14 cellular contexts compared by ENCODE assay signal in the genomic region with DNA sequence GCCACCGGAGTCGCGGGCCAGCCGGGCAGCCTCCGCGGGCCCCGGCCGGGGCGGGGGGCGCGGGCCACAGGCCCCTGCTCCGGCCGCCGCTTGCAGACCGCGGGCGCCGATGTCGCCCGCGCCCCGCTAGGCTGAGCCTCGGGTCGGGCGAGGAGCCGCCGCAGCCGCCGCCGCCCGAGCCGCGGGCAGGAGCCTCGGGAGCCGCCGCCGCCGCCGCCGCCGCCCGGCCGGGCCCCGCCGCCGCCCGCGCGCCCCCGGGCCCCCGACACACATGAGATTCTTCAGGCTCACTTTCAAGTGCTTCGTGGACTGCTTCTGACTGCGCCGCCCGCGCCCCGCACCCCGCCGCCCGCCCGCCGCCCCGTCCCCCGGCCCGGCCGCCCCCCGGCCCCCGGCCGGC. TPM values are rescaled to one million over a fixed set of nuclear protein-coding genes. Genes with fewer than 3 reads are reported as not detected.
A peak's percentile ranks its signal among the peaks of the same experiment; 100 is the strongest.
DNase-seq lines count a peak whose midpoint lies in the region; ATAC-seq and FAIRE-seq lines count a peak whose summit lies in the region.
"Had no signal": no experiment of that assay in that cellular context is flagged by ENCODE, and none has a peak within 500 bp of the region (broad histone marks: within the 10 kb centered on the region; RNA-seq: fewer than 3 reads in every experiment).

No MANE protein-coding gene starts in this region.

- H3K9me3 Mint-ChIP-seq in activated CD8-positive, alpha-beta memory T cell treated with anti-CD3 and anti-CD28 coated beads, Interleukin-2, amount 10 ng/mL, durations not matched to agents 7 days and 5 days (ENCODE audit: low read depth) = no peaks in the 10 kb centered on the region

- CTCF ChIA-PET in activated CD8-positive, alpha-beta memory T cell treated with anti-CD3 and anti-CD28 coated beads, Interleukin-2, amount 10 ng/mL, durations not matched to agents 7 days and 5 days (lab: Charles Lee) = interaction anchor here (1.4 kb wide), 1 partner anchor 75 kb away, joined by 3 read pairs; no protein-coding TSS in a partner anchor

- H3K27me3 ChIP-seq in ectodermal cell (ENCODE audit: control insufficient read depth, insufficient read depth, low read length, poor library complexity, severe bottlenecking) (no peaks in the 10 kb centered on the region), small intestine (ENCODE audit: control insufficient read depth in 2 of 2, insufficient read depth in 2 of 2, low read length in 2 of 2) (no peaks in the 10 kb centered on the region)

- H3K27ac ChIP-seq in ectodermal cell (ENCODE audit: insufficient read depth, low read depth, low read length, poor library complexity, severe bottlenecking) (no peak overlapping the region), small intestine (ENCODE audit: low read depth in 1 of 2, low read length in 1 of 2) (no peak overlapping the region)
- H3K27ac ChIP-seq: PC-9 had no signal

- H3K9me3 ChIP-seq in ectodermal cell (ENCODE audit: control insufficient read depth, low read length) (no peaks in the 10 kb centered on the region), small intestine (ENCODE audit: control insufficient read depth, low read depth) (no peaks in the 10 kb centered on the region)

- no peaks in the 10 kb centered on the region for H3K36me3 Mint-ChIP-seq in activated CD8-positive, alpha-beta memory T cell treated with anti-CD3 and anti-CD28 coated beads, Interleukin-2, amount 10 ng/mL, durations not matched to agents 7 days and 5 days

- peak overlapping the region; percentile 47 for H3K4me3 ChIP-seq in ectodermal cell (ENCODE audit: insufficient read depth, low read depth, low read length)
- H3K4me3 ChIP-seq in small intestine (ENCODE audit: low read depth in 1 of 2, low read length in 2 of 2) = peak overlapping the region; percentile 41 to 71

- WGBS in ectodermal cell, 2 experiments = 0 to 1% methylated on average over 69 of the region's 69 CpGs
- 1 to 62% methylated on average over 6 to 69 of the region's 69 CpGs; no CpG with 5 or more reads in 1 of the 3 donors for WGBS in small intestine, 3 donors

- H3K27me3 Mint-ChIP-seq in activated CD8-positive, alpha-beta memory T cell treated with anti-CD3 and anti-CD28 coated beads, Interleukin-2, amount 10 ng/mL, durations not matched to agents 7 days and 5 days = peaks cover 15% of the 10 kb centered on the region

- ATAC-seq in activated CD8-positive, alpha-beta memory T cell treated with anti-CD3 and anti-CD28 coated beads, Interleukin-2, amount 10 ng/mL, durations not matched to agents 7 days and 5 days = peak; percentile 27
- peak; percentile 21 for ATAC-seq in HG03432 (IDR thresholded peaks at IDR 0.05; ENCODE audit: unreplicated experiment)

- H3K36me3 ChIP-seq in ectodermal cell (ENCODE audit: control insufficient read depth, insufficient read depth, low read length) (no peaks in the 10 kb centered on the region), small intestine (ENCODE audit: control insufficient read depth in 2 of 2, insufficient read depth in 2 of 2, low read length in 2 of 2) (no peaks in the 10 kb centered on the region)

- no peak overlapping the region for H3K4me3 Mint-ChIP-seq in activated CD8-positive, alpha-beta memory T cell treated with anti-CD3 and anti-CD28 coated beads, Interleukin-2, amount 10 ng/mL, durations not matched to agents 7 days and 5 days

- H3K4me1 Mint-ChIP-seq in activated CD8-positive, alpha-beta memory T cell treated with anti-CD3 and anti-CD28 coated beads, Interleukin-2, amount 10 ng/mL, durations not matched to agents 7 days and 5 days = no peaks in the 10 kb centered on the region

- H3K27ac Mint-ChIP-seq in activated CD8-positive, alpha-beta memory T cell treated with anti-CD3 and anti-CD28 coated beads, Interleukin-2, amount 10 ng/mL, durations not matched to agents 7 days and 5 days = no peak overlapping the region
- H3K27ac Mint-ChIP-seq: H9, WTC11 had no signal

- DNase-seq in activated CD8-positive, alpha-beta memory T cell treated with anti-CD3 and anti-CD28 coated beads, Interleukin-2, amount 10 ng/mL, durations not matched to agents 7 days and 5 days = no peak
- no peak for DNase-seq in activated CD8-positive, alpha-beta memory T cell treated with anti-CD3 and anti-CD28 coated beads, Interleukin-2, amount 50 U/mL, for 4 hours
- DNase-seq in small intestine (no peak), kidney tubule cell (ENCODE audit: low spot score) (no peak), NCI-H146 treated with DMSO at 0.1 percent for 48 hours (lab: John Stamatoyannopoulos, UW; ENCODE audit: unreplicated experiment) (no peak), inferior parietal cortex (ENCODE audit: extremely low spot score) (no peak)

- FAIRE-seq in small intestine (lab: Jason Lieb, UNC) = no peak

- H3K4me1 ChIP-seq in ectodermal cell (ENCODE audit: control insufficient read depth, insufficient read depth, low read length) (peaks cover 7% of the 10 kb centered on the region), small intestine (ENCODE audit: control insufficient read depth in 2 of 2, insufficient read depth in 1 of 2, low read depth in 1 of 2, low read length in 1 of 2) (no peaks in the 10 kb centered on the region)

RNA-seq across cellular contexts. Expression of gene SLC6A8, which starts 0.3 kb away (rescaled TPM):
- 1 to 10 TPM in 1 of 2 experiments, under 1 TPM in 1; 0.93 to 1.1 TPM for total RNA-seq in activated CD8-positive, alpha-beta memory T cell treated with anti-CD3 and anti-CD28 coated beads, Interleukin-2, amount 10 ng/mL, durations not matched to agents 7 days and 5 days
- 272 TPM for polyA plus RNA-seq in ectodermal cell (2013, experiment 1 of 4)
- 365 TPM for polyA plus RNA-seq in ectodermal cell (2013, experiment 2 of 4)
- 246 TPM for polyA plus RNA-seq in ectodermal cell (2013, experiment 3 of 4)
- 294 TPM for polyA plus RNA-seq in ectodermal cell (2013, experiment 4 of 4)
- polyA plus RNA-seq in small intestine = 10 to 100 TPM; 34.0 to 74.9 (median 43.5) TPM

RNA-seq across cellular contexts. Expression of gene PNCK, which starts 14.5 kb away (rescaled TPM):
- total RNA-seq in activated CD8-positive, alpha-beta memory T cell treated with anti-CD3 and anti-CD28 coated beads, Interleukin-2, amount 10 ng/mL, durations not matched to agents 7 days and 5 days = not detected
- 33.7 TPM for polyA plus RNA-seq in ectodermal cell (2013, experiment 1 of 4)
- 45.3 TPM for polyA plus RNA-seq in ectodermal cell (2013, experiment 2 of 4)
- 36.2 TPM for polyA plus RNA-seq in ectodermal cell (2013, experiment 3 of 4)
- 39.7 TPM for polyA plus RNA-seq in ectodermal cell (2013, experiment 4 of 4)
- 1 to 10 TPM in 2 of 3 donors, not detected in 1; 1.1 to 1.4 TPM for polyA plus RNA-seq in small intestine
- total RNA-seq: endothelial cell of umbilical vein, glomerular endothelial cell had no signal
- polyA plus RNA-seq: AG04450 had no signal

RNA-seq across cellular contexts. Expression of gene BCAP31, which starts 36.1 kb away (rescaled TPM):
- total RNA-seq in activated CD8-positive, alpha-beta memory T cell treated with anti-CD3 and anti-CD28 coated beads, Interleukin-2, amount 10 ng/mL, durations not matched to agents 7 days and 5 days = 100 to 1,000 TPM; 137 to 148 TPM
- polyA plus RNA-seq in ectodermal cell (2013, experiment 1 of 4) = 109 TPM
- 108 TPM for polyA plus RNA-seq in ectodermal cell (2013, experiment 2 of 4)
- 76.1 TPM for polyA plus RNA-seq in ectodermal cell (2013, experiment 3 of 4)
- polyA plus RNA-seq in ectodermal cell (2013, experiment 4 of 4) = 84.9 TPM
- polyA plus RNA-seq in small intestine = 100 to 1,000 TPM in 1 of 3 donors, 10 to 100 TPM in 2; 68.4 to 243 (median 81.0) TPM

RNA-seq across cellular contexts. Expression of gene ABCD1, which starts 36.6 kb away (rescaled TPM):
- 10 to 100 TPM; 10.7 to 18.3 TPM for total RNA-seq in activated CD8-positive, alpha-beta memory T cell treated with anti-CD3 and anti-CD28 coated beads, Interleukin-2, amount 10 ng/mL, durations not matched to agents 7 days and 5 days
- polyA plus RNA-seq in ectodermal cell (2013, experiment 1 of 4) = 4.5 TPM
- polyA plus RNA-seq in ectodermal cell (2013, experiment 2 of 4) = 5.3 TPM
- 4.3 TPM for polyA plus RNA-seq in ectodermal cell (2013, experiment 3 of 4)
- polyA plus RNA-seq in ectodermal cell (2013, experiment 4 of 4) = 4.9 TPM
- polyA plus RNA-seq in small intestine = 10 to 100 TPM; 10.1 to 37.3 (median 26.5) TPM

RNA-seq across cellular contexts. Expression of gene DUSP9, which starts 41.1 kb away (rescaled TPM):
- under 1 TPM in 1 of 2 experiments, not detected in 1; 0.09 TPM for total RNA-seq in activated CD8-positive, alpha-beta memory T cell treated with anti-CD3 and anti-CD28 coated beads, Interleukin-2, amount 10 ng/mL, durations not matched to agents 7 days and 5 days
- 1.4 TPM for polyA plus RNA-seq in ectodermal cell (2013, experiment 1 of 4)
- polyA plus RNA-seq in ectodermal cell (2013, experiment 2 of 4) = 1.7 TPM
- 1.4 TPM for polyA plus RNA-seq in ectodermal cell (2013, experiment 3 of 4)
- 1.6 TPM for polyA plus RNA-seq in ectodermal cell (2013, experiment 4 of 4)
- polyA plus RNA-seq in small intestine = under 1 TPM in 1 of 3 donors, not detected in 2; 0.06 TPM
- total RNA-seq: endothelial cell of umbilical vein had no signal
- polyA plus RNA-seq: AG04450 had no signal
